ENCODE assay signal across 21 cellular contexts in the genomic region with DNA sequence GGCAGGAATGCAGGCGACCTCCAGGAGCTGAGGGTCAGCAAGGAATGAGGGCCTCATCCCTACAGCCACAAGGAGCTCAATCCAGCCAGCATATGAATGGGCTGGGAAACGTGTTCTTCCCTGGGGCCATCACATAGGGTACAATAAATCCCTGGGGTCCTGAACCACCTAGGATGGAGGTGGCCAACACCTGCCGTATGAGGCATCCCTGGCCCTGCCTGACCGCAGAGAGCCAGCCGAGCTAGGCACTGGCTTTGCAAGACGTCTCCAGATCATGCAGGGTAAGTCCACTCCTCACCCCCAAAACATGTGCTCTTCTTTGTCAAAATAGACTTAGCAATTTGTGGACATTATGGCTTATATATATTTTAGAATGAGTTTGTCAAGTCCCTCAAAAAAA.
DNase-seq lines count a peak whose midpoint lies in the region; ATAC-seq and TF ChIP-seq lines count a peak whose summit lies in the region.
"Had no signal": no experiment of that assay in that cellular context is flagged by ENCODE, and none has a peak within 500 bp of the region (broad histone marks: within the 10 kb centered on the region; RNA-seq: fewer than 3 reads in every experiment).

No MANE protein-coding gene starts in this region.

- no peak for TF ChIP-seq CTCF in upper lobe of right lung (IDR thresholded peaks at IDR 0.05)

- no peaks in the 10 kb centered on the region for H3K9me3 ChIP-seq in upper lobe of right lung
- H3K9me3 ChIP-seq: A549 had no signal

- H3K36me3 ChIP-seq in H7 (replicated peaks; ENCODE audit: control insufficient read depth, insufficient read depth, low read length) = no peaks in the 10 kb centered on the region
- no peaks in the 10 kb centered on the region for H3K36me3 ChIP-seq in upper lobe of right lung

- no peaks in the 10 kb centered on the region for H3K27me3 ChIP-seq in H7 (ENCODE audit: control insufficient read depth, insufficient read depth, low read length)
- peaks cover 7% of the 10 kb centered on the region for H3K27me3 ChIP-seq in upper lobe of right lung

- CTCF ChIA-PET in activated CD4-positive, alpha-beta T cell treated with anti-CD3 and anti-CD28 coated beads for 36 hours (lab: Charles Lee) = no interaction called here

- H3K27ac Mint-ChIP-seq in activated CD4-positive, alpha-beta T cell treated with anti-CD3 and anti-CD28 coated beads, Interleukin-2, amount 10 ng/mL, durations not matched to agents 24 days and 14 days = no peak overlapping the region
- no peak overlapping the region for H3K27ac Mint-ChIP-seq in activated CD4-positive, alpha-beta T cell treated with anti-CD3 and anti-CD28 coated beads for 36 hours
- H3K27ac Mint-ChIP-seq: CD4-positive, alpha-beta memory T cell; H9 had no signal

- no peaks in the 10 kb centered on the region for H3K36me3 Mint-ChIP-seq in activated CD4-positive, alpha-beta T cell treated with anti-CD3 and anti-CD28 coated beads, Interleukin-2, amount 10 ng/mL, durations not matched to agents 24 days and 14 days (ENCODE audit: low read depth)
- H3K36me3 Mint-ChIP-seq in activated CD4-positive, alpha-beta T cell treated with anti-CD3 and anti-CD28 coated beads for 36 hours (ENCODE audit: low read depth) = no peaks in the 10 kb centered on the region
- H3K36me3 Mint-ChIP-seq: CD4-positive, alpha-beta memory T cell had no signal

- H3K4me3 Mint-ChIP-seq in activated CD4-positive, alpha-beta T cell treated with anti-CD3 and anti-CD28 coated beads, Interleukin-2, amount 10 ng/mL, durations not matched to agents 24 days and 14 days = no peak overlapping the region
- no peak overlapping the region for H3K4me3 Mint-ChIP-seq in activated CD4-positive, alpha-beta T cell treated with anti-CD3 and anti-CD28 coated beads for 36 hours
- H3K4me3 Mint-ChIP-seq: CD4-positive, alpha-beta memory T cell; H9 had no signal

- no peak overlapping the region for H3K4me3 ChIP-seq in H7 (ENCODE audit: insufficient read depth, low read depth, low read length)
- no peak overlapping the region for H3K4me3 ChIP-seq in upper lobe of right lung
- H3K4me3 ChIP-seq: A549, GM12878 had no signal

- H3K4me1 Mint-ChIP-seq in activated CD4-positive, alpha-beta T cell treated with anti-CD3 and anti-CD28 coated beads, Interleukin-2, amount 10 ng/mL, durations not matched to agents 24 days and 14 days = no peaks in the 10 kb centered on the region
- no peaks in the 10 kb centered on the region for H3K4me1 Mint-ChIP-seq in activated CD4-positive, alpha-beta T cell treated with anti-CD3 and anti-CD28 coated beads for 36 hours

- H3K27ac ChIP-seq in upper lobe of right lung = no peak overlapping the region
- H3K27ac ChIP-seq: A549 had no signal

- no peaks in the 10 kb centered on the region for H3K9me3 Mint-ChIP-seq in activated CD4-positive, alpha-beta T cell treated with anti-CD3 and anti-CD28 coated beads, Interleukin-2, amount 10 ng/mL, durations not matched to agents 24 days and 14 days
- no peaks in the 10 kb centered on the region for H3K9me3 Mint-ChIP-seq in activated CD4-positive, alpha-beta T cell treated with anti-CD3 and anti-CD28 coated beads for 36 hours (ENCODE audit: low read depth)

- intact Hi-C loops in activated CD4-positive, alpha-beta T cell treated with anti-CD3 and anti-CD28 coated beads, Interleukin-2, amount 10 ng/mL, durations not matched to agents 24 days and 14 days (cut with micrococcal nuclease) = no loop called here
- intact Hi-C loops in activated CD4-positive, alpha-beta T cell treated with anti-CD3 and anti-CD28 coated beads for 36 hours (cut with DNase I, micrococcal nuclease) = no loop called here
- intact Hi-C loops in upper lobe of right lung (cut with DNase I) = no loop called here

- H3K27me3 Mint-ChIP-seq in activated CD4-positive, alpha-beta T cell treated with anti-CD3 and anti-CD28 coated beads, Interleukin-2, amount 10 ng/mL, durations not matched to agents 24 days and 14 days = peaks cover 5% of the 10 kb centered on the region
- peaks cover 2% of the 10 kb centered on the region for H3K27me3 Mint-ChIP-seq in activated CD4-positive, alpha-beta T cell treated with anti-CD3 and anti-CD28 coated beads for 36 hours

- H3K4me1 ChIP-seq in upper lobe of right lung = no peaks in the 10 kb centered on the region
- H3K4me1 ChIP-seq: A549 had no signal

- ATAC-seq in activated CD4-positive, alpha-beta T cell treated with anti-CD3 and anti-CD28 coated beads for 36 hours = no peak
- ATAC-seq in upper lobe of right lung = peak; percentile 22
- ATAC-seq in GM21723 (IDR thresholded peaks at IDR 0.05; ENCODE audit: unreplicated experiment) = no peak
- ATAC-seq: A549, GM12878, HCT116 had no signal

- peak; percentile 45 for DNase-seq in activated CD4-positive, alpha-beta T cell treated with anti-CD3 and anti-CD28 coated beads, Interleukin-2, amount 10 ng/mL, durations not matched to agents 24 days and 14 days
- DNase-seq in activated CD4-positive, alpha-beta T cell treated with anti-CD3 and anti-CD28 coated beads for 36 hours = no peak
- peak; percentile 12 for DNase-seq in H7
- DNase-seq in iPS-NIHi7 (ENCODE audit: extremely low spot score) = peak; percentile 6
- no peak for DNase-seq in upper lobe of right lung
- no peak for DNase-seq in NCI-H1092 (lab: John Stamatoyannopoulos, UW)
- DNase-seq in NCI-H2107 (lab: John Stamatoyannopoulos, UW) = no peak
- DNase-seq: 8988T; ACHN; C1 segment of cervical spinal cord; Calu3; CD4-positive, alpha-beta memory T cell; COR-L47; DMS153; DND-41; GOT3; H9 had no signal

- POLR2A ChIA-PET in activated CD4-positive, alpha-beta T cell treated with anti-CD3 and anti-CD28 coated beads for 36 hours (lab: Charles Lee) = no interaction called here

Comparison
In these comparisons a context has a peak if more than half of its experiments do, and no peak if none do; other contexts are left out.
1. DNase-seq: peak in activated CD4-positive, alpha-beta T cell treated with anti-CD3 and anti-CD28 coated beads, Interleukin-2, amount 10 ng/mL, durations not matched to agents 24 days and 14 days (single experiment), H7 (single experiment) and iPS-NIHi7 (single experiment); none in activated CD4-positive, alpha-beta T cell treated with anti-CD3 and anti-CD28 coated beads for 36 hours (single experiment), upper lobe of right lung (single experiment), NCI-H1092 (single experiment) and NCI-H2107 (single experiment).